In genomic region chr1:33378524-33378923, GRCh38 we compare ENCODE assay signal across 13 cellular contexts. TPM values are rescaled to one million over a fixed set of nuclear protein-coding genes. Genes with fewer than 3 reads are reported as not detected.
DNase-seq lines count a peak whose midpoint lies in the region; ATAC-seq and TF ChIP-seq lines count a peak whose summit lies in the region.
"Had no signal": no experiment of that assay in that cellular context is flagged by ENCODE, and none has a peak within 500 bp of the region (broad histone marks: within the 10 kb centered on the region; RNA-seq: fewer than 3 reads in every experiment).

No MANE protein-coding gene starts in this region.

- H2AFZ ChIP-seq in hepatocyte: no peak overlapping the region

- no TSS peak for BruUV-seq in A673 (replicated peaks; lab: Mats Ljungman, UMichigan)

- H3K9me2 ChIP-seq in hepatocyte (replicated peaks; ENCODE audit: insufficient read depth): no peaks in the 10 kb centered on the region

- CTCF ChIA-PET in A673 (lab: Charles Lee): no interaction called here

- H4K20me1 ChIP-seq in hepatocyte (ENCODE audit: insufficient read depth, poor library complexity, severe bottlenecking): no peaks in the 10 kb centered on the region

- no peaks in the 10 kb centered on the region for H3K27me3 ChIP-seq in dorsolateral prefrontal cortex
- H3K27me3 ChIP-seq in A673 (replicated peaks; ENCODE audit: insufficient read depth, low read depth, low read length, poor library complexity): no peaks in the 10 kb centered on the region
- H3K27me3 ChIP-seq in hepatocyte: no peaks in the 10 kb centered on the region

- H3K9me3 ChIP-seq in A673 (ENCODE audit: low read depth, low read length, poor library complexity, severe bottlenecking): no peaks in the 10 kb centered on the region
- no peaks in the 10 kb centered on the region for H3K9me3 ChIP-seq in hepatocyte (ENCODE audit: low read depth)

- no peak for DNase-seq in Right ventricle myocardium superior
- DNase-seq in cardiac septum (ENCODE audit: low spot score): no peak
- peak; percentile 48 for DNase-seq in NCI-H2227 (lab: John Stamatoyannopoulos, UW; ENCODE audit: unreplicated experiment)
- DNase-seq in dorsolateral prefrontal cortex: no peak
- DNase-seq in A673 (ENCODE audit: low spot score): no peak
- DNase-seq in hepatocyte (ENCODE audit: low spot score): no peak
- DNase-seq: DMS 273 treated with DMSO at 0.1 percent for 48 hours, MV-4-11, NCI-H2107 had no signal

- 67% methylated on average over 1 of the region's 1 CpG for WGBS in hepatocyte (ENCODE audit: low lambda C conversion rate, missing lambda C conversion rate)

- POLR2A ChIA-PET in A673 (lab: Charles Lee; ENCODE audit: low non-redundant PET): interaction anchor here (0.6 kb wide), 1 partner anchor 41 kb away, joined by 4 read pairs; no protein-coding TSS in a partner anchor

- peak overlapping the region in 32 of 59 donors; percentile 0 to 78 (median 42) for H3K27ac ChIP-seq in dorsolateral prefrontal cortex
- no peak overlapping the region for H3K27ac ChIP-seq in A673 (ENCODE audit: low read depth, low read length, poor library complexity, severe bottlenecking)
- no peak overlapping the region for H3K27ac ChIP-seq in hepatocyte

- no peaks in the 10 kb centered on the region for H3K79me2 ChIP-seq in hepatocyte

- H3K4me3 ChIP-seq in dorsolateral prefrontal cortex (no peak overlapping the region), A673 (ENCODE audit: low read depth, low read length, poor library complexity, severe bottlenecking) (no peak overlapping the region), hepatocyte (no peak overlapping the region)

- no peak overlapping the region for H3K4me2 ChIP-seq in hepatocyte

- ATAC-seq in Right ventricle myocardium superior (ENCODE audit: poor library complexity) (peak; percentile 56), HG03108 (IDR thresholded peaks at IDR 0.05; ENCODE audit: unreplicated experiment) (no peak)

- H3K4me1 ChIP-seq in A673 (ENCODE audit: insufficient read depth, low read length, poor library complexity, severe bottlenecking) (peaks cover 12% of the 10 kb centered on the region), hepatocyte (ENCODE audit: insufficient read depth) (peaks cover 6% of the 10 kb centered on the region)

- TF ChIP-seq CTCF in dorsolateral prefrontal cortex (IDR thresholded peaks at IDR 0.05 in 54 of 56, conservative IDR thresholded peaks at IDR 0.05 in 2 of 56; ENCODE audit: low read depth in 1 of 56, partially characterized antibody in 56 of 56) (no peak), A673 (conservative IDR thresholded peaks at IDR 0.05; ENCODE audit: low read depth, low read length) (no peak), hepatocyte (IDR thresholded peaks at IDR 0.05; ENCODE audit: poor library complexity) (no peak)

- H3K36me3 ChIP-seq in A673 (ENCODE audit: insufficient read depth, low read length, poor library complexity, severe bottlenecking): no peaks in the 10 kb centered on the region
- no peaks in the 10 kb centered on the region for H3K36me3 ChIP-seq in hepatocyte (replicated peaks; ENCODE audit: insufficient read depth, low read depth)

- intact Hi-C loops in Right ventricle myocardium superior (cut with DNase I) (no loop called here), cardiac septum (cut with DNase I) (no loop called here), dorsolateral prefrontal cortex (cut with DNase I) (loop anchor here in 1 of 2 donors (5.0 kb wide), 1 partner anchor 89 kb away; no protein-coding TSS in a partner anchor), A673 (cut with micrococcal nuclease; ENCODE audit: unreplicated experiment) (no loop called here)

RNA-seq across cellular contexts. Expression of gene PHC2, which starts 52.4 kb away (rescaled TPM):
- total RNA-seq in Right ventricle myocardium superior: 105 TPM
- 101 TPM for total RNA-seq in cardiac septum
- total RNA-seq in dorsolateral prefrontal cortex: 100 to 1,000 TPM in 34 of 120 experiments, 10 to 100 TPM in 86; 68.2 to 158 (median 93.1) TPM
- 122 and 136 TPM in 2 replicates for total RNA-seq in A673 (2021)
- total RNA-seq in hepatocyte: 56.3 and 77.5 TPM in 2 replicates
- 101 and 121 TPM in 2 replicates for polyA plus RNA-seq in hepatocyte

RNA-seq across cellular contexts. Expression of gene A3GALT2, which starts 57.6 kb away (rescaled TPM):
- total RNA-seq in Right ventricle myocardium superior (not detected), cardiac septum (not detected), dorsolateral prefrontal cortex (under 1 TPM in 10 of 120 experiments, not detected in 110; 0.35 to 0.76 (median 0.60) TPM), A673 (2021) (0.39 TPM in 1 of 2 replicates, not detected in the other), hepatocyte (not detected in 2 replicates)
- not detected in 2 replicates for polyA plus RNA-seq in hepatocyte
- total RNA-seq: H4, NCI-H460, RPMI7951 had no signal

Comparison
In these comparisons a context has a peak if more than half of its experiments do, and no peak if none do; other contexts are left out.
1. H3K27ac ChIP-seq: peak in dorsolateral prefrontal cortex (32 of 59); none in A673 (single experiment) and hepatocyte (single experiment).